13 cellular contexts compared by ENCODE assay signal in the genomic region with DNA sequence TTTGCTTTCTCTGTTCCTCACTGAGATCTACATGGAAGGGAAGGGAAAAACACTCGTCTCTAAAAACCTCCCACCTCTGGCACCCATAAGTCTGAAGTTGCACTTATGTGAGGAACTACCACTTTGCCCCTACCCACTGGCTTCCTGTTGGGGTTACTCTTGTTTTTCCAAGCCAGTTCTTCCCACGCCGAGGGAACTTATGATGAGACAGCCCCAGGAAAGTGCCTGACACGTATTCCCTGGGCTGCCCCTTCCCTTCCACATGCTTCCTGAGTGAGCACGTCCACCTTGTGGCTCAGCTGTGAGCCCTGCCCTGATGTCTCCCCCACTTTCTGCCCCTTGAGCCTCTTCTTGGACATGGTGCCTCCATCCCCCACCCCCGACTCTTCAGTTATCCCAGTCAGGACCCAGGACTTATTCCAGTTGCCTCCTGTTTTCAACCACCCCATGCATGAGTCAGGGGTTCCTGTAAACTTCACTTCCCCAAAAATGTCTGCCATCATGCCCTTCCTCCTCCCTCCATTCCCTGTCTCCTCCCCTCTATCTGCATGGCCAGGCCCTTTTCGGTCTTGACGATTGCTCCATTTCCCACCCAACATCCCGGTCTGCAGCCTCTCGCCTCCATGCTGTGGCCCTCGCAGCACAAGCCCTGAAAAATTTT. TPM values are rescaled to one million over a fixed set of nuclear protein-coding genes. Genes with fewer than 3 reads are reported as not detected.
A peak's percentile ranks its signal among the peaks of the same experiment; 100 is the strongest.
DNase-seq lines count a peak whose midpoint lies in the region; ATAC-seq, FAIRE-seq and TF ChIP-seq lines count a peak whose summit lies in the region.
"Had no signal": no experiment of that assay in that cellular context is flagged by ENCODE, and none has a peak within 500 bp of the region (broad histone marks: within the 10 kb centered on the region; RNA-seq: fewer than 3 reads in every experiment).

No MANE protein-coding gene starts in this region.

- H3K27ac Mint-ChIP-seq in activated T-helper 1 cell treated with anti-CD3 and anti-CD28 coated beads, Interleukin-12 subunit alpha, Interleukin-12 subunit beta, Interleukin-2, Interleukin-4 antibody, amounts not matched to agents 30 ng/mL and 10 ng/mL and 1 ng/mL, durations not matched to agents 14 hours and 24 hours and 36 hours: no peak overlapping the region

- H3K4me1 ChIP-seq in mammary epithelial cell (ENCODE audit: insufficient read depth, low read length) (no peaks in the 10 kb centered on the region), breast epithelium (no peaks in the 10 kb centered on the region), K562 (replicated peaks in 1 of 2; ENCODE audit: control insufficient read depth in 2 of 2, insufficient read depth in 2 of 2, low read length in 2 of 2) (peaks cover 17 to 19% of the 10 kb centered on the region in 2 experiments; a peak in 4 of 5 replicates), mucosa of descending colon (ENCODE audit: low read depth) (no peaks in the 10 kb centered on the region), upper lobe of right lung (peaks cover 7% of the 10 kb centered on the region)
- H3K4me1 ChIP-seq: ascending aorta, BE2C had no signal

- H3K9ac ChIP-seq in mammary epithelial cell (ENCODE audit: insufficient read depth, low read length): no peak overlapping the region
- no peak overlapping the region; a peak in 1 of 4 replicates for H3K9ac ChIP-seq in K562 (ENCODE audit: insufficient read depth in 1 of 2, low read depth in 2 of 2, low read length in 2 of 2)

- intact Hi-C loops in mammary epithelial cell (cut with micrococcal nuclease) (no loop called here), breast epithelium (cut with DNase I; ENCODE audit: low total_unique reads) (no loop called here), K562 (cut with micrococcal nuclease) (no loop called here), mucosa of descending colon (cut with DNase I, micrococcal nuclease) (no loop called here), upper lobe of right lung (cut with DNase I) (no loop called here)
- intact Hi-C loops in activated T-helper 1 cell treated with anti-CD3 and anti-CD28 coated beads, Interleukin-12 subunit alpha, Interleukin-12 subunit beta, Interleukin-2, Interleukin-4 antibody, amounts not matched to agents 30 ng/mL and 10 ng/mL and 1 ng/mL, durations not matched to agents 14 hours and 24 hours and 36 hours (cut with micrococcal nuclease): no loop called here

- H3K27me3 ChIP-seq in mammary epithelial cell (ENCODE audit: insufficient read depth, low read length): peaks cover 6% of the 10 kb centered on the region
- peaks cover 0 to 28% of the 10 kb centered on the region in 2 donors for H3K27me3 ChIP-seq in breast epithelium
- H3K27me3 ChIP-seq in K562 (ENCODE audit: control insufficient read depth in 2 of 2, insufficient read depth in 2 of 2, low read length in 2 of 2): peaks cover 11 to 31% of the 10 kb centered on the region in 2 experiments; a peak in 4 of 5 replicates
- H3K27me3 ChIP-seq in upper lobe of right lung: no peaks in the 10 kb centered on the region
- H3K27me3 ChIP-seq: ascending aorta had no signal

- H3K9me1 ChIP-seq in K562 (ENCODE audit: control insufficient read depth, insufficient read depth, low read length): no peaks in the 10 kb centered on the region

- H3K27me3 Mint-ChIP-seq in activated T-helper 1 cell treated with anti-CD3 and anti-CD28 coated beads, Interleukin-12 subunit alpha, Interleukin-12 subunit beta, Interleukin-2, Interleukin-4 antibody, amounts not matched to agents 30 ng/mL and 10 ng/mL and 1 ng/mL, durations not matched to agents 14 hours and 24 hours and 36 hours (ENCODE audit: insufficient read depth): peaks cover 3% of the 10 kb centered on the region

- H2AFZ ChIP-seq in mammary epithelial cell (ENCODE audit: low read depth, low read length): no peak overlapping the region
- H2AFZ ChIP-seq in K562 (ENCODE audit: low read depth, low read length): peak overlapping the region; percentile 89

- TF ChIP-seq EP300 in K562 (IDR thresholded peaks at IDR 0.05; ENCODE audit: low read length): no peak

- H3K79me2 ChIP-seq in mammary epithelial cell (ENCODE audit: insufficient read depth, low read length) (no peaks in the 10 kb centered on the region), K562 (ENCODE audit: control insufficient read depth, insufficient read depth, low read length) (no peaks in the 10 kb centered on the region)

- BruUV-seq in mammary epithelial cell (replicated peaks; lab: Mats Ljungman, UMichigan) (TSS peak; percentile 85), K562 (replicated peaks; lab: Mats Ljungman, UMichigan) (TSS peak; percentile 95)

- POLR2A ChIA-PET in K562 (lab: Yijun Ruan, JAX): interaction anchor here (0.6 to 1.3 kb wide), 3 partner anchors 11 to 410 kb away, joined by 3 read pairs; no protein-coding TSS in a partner anchor

- H3K9me3 Mint-ChIP-seq in activated T-helper 1 cell treated with anti-CD3 and anti-CD28 coated beads, Interleukin-12 subunit alpha, Interleukin-12 subunit beta, Interleukin-2, Interleukin-4 antibody, amounts not matched to agents 30 ng/mL and 10 ng/mL and 1 ng/mL, durations not matched to agents 14 hours and 24 hours and 36 hours: no peaks in the 10 kb centered on the region

- no peak overlapping the region for H3K27ac ChIP-seq in mammary epithelial cell (ENCODE audit: insufficient read depth, low read depth, low read length)
- H3K27ac ChIP-seq in breast epithelium: no peak overlapping the region
- H3K27ac ChIP-seq in K562 (ENCODE audit: extremely low read depth, low read depth, low read length): peak overlapping the region; percentile 34; the same call in 1 of the 3 replicates
- peak overlapping the region; percentile 65 for H3K27ac ChIP-seq in upper lobe of right lung

- no peak overlapping the region for H3K4me2 ChIP-seq in mammary epithelial cell (ENCODE audit: insufficient read depth, low read depth, low read length)
- peak overlapping the region; percentile 29 for H3K4me2 ChIP-seq in K562 (ENCODE audit: insufficient read depth, low read length)

- TF ChIP-seq CTCF in mammary epithelial cell (conservative IDR thresholded peaks at IDR 0.05 in 1 of 2, IDR thresholded peaks at IDR 0.05 in 1 of 2; ENCODE audit: extremely low read depth in 1 of 2, insufficient read depth in 1 of 2, low read depth in 1 of 2, low read length in 2 of 2) (no peak), breast epithelium (IDR thresholded peaks at IDR 0.05) (no peak), K562 (IDR thresholded peaks at IDR 0.05 in 2 of 3, conservative IDR thresholded peaks at IDR 0.05 in 1 of 3; ENCODE audit: insufficient read depth in 2 of 3, low read depth in 1 of 3, low read length in 3 of 3) (no peak), mucosa of descending colon (IDR thresholded peaks at IDR 0.05) (no peak), upper lobe of right lung (IDR thresholded peaks at IDR 0.05) (no peak)

- TF ChIP-seq POLR2A in breast epithelium (IDR thresholded peaks at IDR 0.05) (no peak), K562 (conservative IDR thresholded peaks at IDR 0.05) (peak; percentile 73)

- ATAC-seq in K562 (peak; percentile 49; the same call in 2 of the 3 replicates), mucosa of descending colon (peak; percentile 47), upper lobe of right lung (peak; percentile 74)

- no peak for FAIRE-seq in K562 (lab: Jason Lieb, UNC)
- FAIRE-seq: keratinocyte had no signal

- 86% methylated on average over 6 of the region's 11 CpGs for WGBS in mammary epithelial cell (ENCODE audit: low coverage, missing lambda C conversion rate)
- WGBS in K562 (ENCODE audit: insufficient coverage, low coverage, missing lambda C conversion rate): 10% methylated on average over 9 of the region's 11 CpGs

- no peak overlapping the region for H3K4me3 Mint-ChIP-seq in activated T-helper 1 cell treated with anti-CD3 and anti-CD28 coated beads, Interleukin-12 subunit alpha, Interleukin-12 subunit beta, Interleukin-2, Interleukin-4 antibody, amounts not matched to agents 30 ng/mL and 10 ng/mL and 1 ng/mL, durations not matched to agents 14 hours and 24 hours and 36 hours

- H3K36me3 ChIP-seq in mammary epithelial cell (ENCODE audit: insufficient read depth, low read length): no peaks in the 10 kb centered on the region
- H3K36me3 ChIP-seq in breast epithelium: no peaks in the 10 kb centered on the region
- H3K36me3 ChIP-seq in K562 (ENCODE audit: control insufficient read depth, insufficient read depth, low read length): no peaks in the 10 kb centered on the region
- no peaks in the 10 kb centered on the region for H3K36me3 ChIP-seq in mucosa of descending colon (ENCODE audit: low read depth)
- no peaks in the 10 kb centered on the region for H3K36me3 ChIP-seq in upper lobe of right lung
- H3K36me3 ChIP-seq: ascending aorta, BE2C, MG63 had no signal

- H3K9me3 ChIP-seq in mammary epithelial cell (replicated peaks; ENCODE audit: insufficient read depth, low read length) (no peaks in the 10 kb centered on the region), breast epithelium (no peaks in the 10 kb centered on the region), K562 (replicated peaks; ENCODE audit: control insufficient read depth, insufficient read depth, low read depth, low read length) (no peaks in the 10 kb centered on the region; the same call in 1 of the 2 replicates), mucosa of descending colon (no peaks in the 10 kb centered on the region), upper lobe of right lung (no peaks in the 10 kb centered on the region)
- H3K9me3 ChIP-seq: ascending aorta, BE2C had no signal

- DNase-seq in mammary epithelial cell: no peak
- no peak for DNase-seq in breast epithelium (ENCODE audit: low spot score in 2 of 2)
- DNase-seq in K562 (ENCODE audit: extremely low read depth in 1 of 4, low spot score in 3 of 4): peak in 1 of 4 experiments; percentile 28
- peak in 1 of 3 donors; percentile 35 for DNase-seq in mucosa of descending colon
- peak; percentile 67 for DNase-seq in upper lobe of right lung
- no peak for DNase-seq in HK-2 (ENCODE audit: unreplicated experiment)
- DNase-seq in activated T-helper 1 cell treated with anti-CD3 and anti-CD28 coated beads, Interleukin-12 subunit alpha, Interleukin-12 subunit beta, Interleukin-2, Interleukin-4 antibody, amounts not matched to agents 30 ng/mL and 10 ng/mL and 1 ng/mL, durations not matched to agents 14 hours and 24 hours and 36 hours (ENCODE audit: low spot score): no peak
- DNase-seq in cerebellar nuclear complex (lab: John Stamatoyannopoulos, UW): no peak
- DNase-seq: activated CD4-positive, CD25-positive, alpha-beta regulatory T cell; BE2C; MG63 had no signal

- CTCF ChIA-PET in mammary epithelial cell (lab: Charles Lee; ENCODE audit: low non-redundant PET): no interaction called here
- CTCF ChIA-PET in K562 (lab: Yijun Ruan, JAX; ENCODE audit: low intra/inter-chr PET ratio): no interaction called here

- TF ChIP-seq RAD21 in K562 (CRISPR knock-in tag; conservative IDR thresholded peaks at IDR 0.05 in 1 of 2, IDR thresholded peaks at IDR 0.05 in 1 of 2): no peak

- no peak overlapping the region for H3K4me3 ChIP-seq in mammary epithelial cell (replicated peaks in 1 of 3; ENCODE audit: insufficient read depth in 1 of 3, low read depth in 2 of 3, low read length in 3 of 3)
- no peak overlapping the region for H3K4me3 ChIP-seq in breast epithelium
- H3K4me3 ChIP-seq in K562: no peak overlapping the region
- no peak overlapping the region for H3K4me3 ChIP-seq in mucosa of descending colon
- H3K4me3 ChIP-seq in upper lobe of right lung: no peak overlapping the region
- H3K4me3 ChIP-seq: ascending aorta, MG63 had no signal

- H3K4me1 Mint-ChIP-seq in activated T-helper 1 cell treated with anti-CD3 and anti-CD28 coated beads, Interleukin-12 subunit alpha, Interleukin-12 subunit beta, Interleukin-2, Interleukin-4 antibody, amounts not matched to agents 30 ng/mL and 10 ng/mL and 1 ng/mL, durations not matched to agents 14 hours and 24 hours and 36 hours (ENCODE audit: low read depth): peaks cover 22% of the 10 kb centered on the region

- no peaks in the 10 kb centered on the region for H4K20me1 ChIP-seq in mammary epithelial cell (ENCODE audit: insufficient read depth, low read length)
- peaks cover 7% of the 10 kb centered on the region; the same call in 1 of the 2 replicates for H4K20me1 ChIP-seq in K562 (replicated peaks; ENCODE audit: control insufficient read depth, insufficient read depth, low read length)

- no peaks in the 10 kb centered on the region for H3K36me3 Mint-ChIP-seq in activated T-helper 1 cell treated with anti-CD3 and anti-CD28 coated beads, Interleukin-12 subunit alpha, Interleukin-12 subunit beta, Interleukin-2, Interleukin-4 antibody, amounts not matched to agents 30 ng/mL and 10 ng/mL and 1 ng/mL, durations not matched to agents 14 hours and 24 hours and 36 hours (ENCODE audit: low read depth)

- dilution Hi-C loops in mammary epithelial cell (cut with HindIII; ENCODE audit: low sequenced_read_pairs): no loop called here

- in situ Hi-C loops in mammary epithelial cell (cut with MboI; ENCODE audit: low sequenced_read_pairs in 2 of 2): no loop called here
- in situ Hi-C loops in K562 (cut with MboI): no loop called here

RNA-seq across cellular contexts. Expression of a gene that starts 5.1 kb away (rescaled TPM):
- not detected for total RNA-seq in mammary epithelial cell
- polyA plus RNA-seq in mammary epithelial cell: not detected
- not detected for polyA minus RNA-seq in mammary epithelial cell
- total RNA-seq in breast epithelium: 1 to 10 TPM in 2 of 3 donors, under 1 TPM in 1; 0.98 to 3.2 (median 1.8) TPM
- total RNA-seq in K562 (2011; cell fraction: chromatin; rRNA removed; ENCODE audit: low replicate concordance): not detected in 2 replicates
- total RNA-seq in K562 (2011; cell fraction: nucleolus; rRNA removed): not detected in 2 replicates
- total RNA-seq in K562 (2011; cell fraction: nucleoplasm; rRNA removed): not detected in 2 replicates
- total RNA-seq in K562 (2014; rRNA removed): not detected in 2 replicates
- not detected in 2 replicates for total RNA-seq in K562 (2014; rRNA removed; fragmentation: Illumina TruSeq; extraction: Trizol)
- total RNA-seq in K562 (2015; rRNA removed; fragmentation: Illumina TruSeq; extraction: Trizol): not detected in 2 replicates
- not detected in 2 replicates for total RNA-seq in K562 (2021)
- 0.10 TPM in 1 of 2 replicates, not detected in the other for polyA plus RNA-seq in K562 (2011; rRNA removed)
- 0.03 and 0.06 TPM in 2 replicates for polyA plus RNA-seq in K562 (2011; cell fraction: cytosol; rRNA removed)
- 0.92 TPM in 1 of 2 replicates, not detected in the other for polyA plus RNA-seq in K562 (2011; cell fraction: nucleus; rRNA removed)
- polyA plus RNA-seq in K562 (2012): 0.10 and 0.24 TPM in 2 replicates
- polyA plus RNA-seq in K562 (2014; fragmentation: Illumina TruSeq; extraction: Trizol): not detected in 2 replicates
- not detected for polyA plus RNA-seq in K562 (2014; fragmentation: Nextera tagmentation; extraction: Ambion mirVana)
- polyA plus RNA-seq in K562 (2014; rRNA removed): 0.12 TPM in 1 of 2 replicates, not detected in the other
- polyA minus RNA-seq in K562 (2011; rRNA and poly(A)+ RNA removed): not detected in 2 replicates
- polyA minus RNA-seq in K562 (2011; cell fraction: cytosol; rRNA and poly(A)+ RNA removed): not detected in 2 replicates
- polyA minus RNA-seq in K562 (2011; cell fraction: nucleus; rRNA and poly(A)+ RNA removed): not detected in 2 replicates
- total RNA-seq in mucosa of descending colon: 1 to 10 TPM; 1.2 to 2.5 (median 1.4) TPM
- 11.0 TPM for total RNA-seq in upper lobe of right lung
- total RNA-seq in activated T-helper 1 cell treated with anti-CD3 and anti-CD28 coated beads, Interleukin-12 subunit alpha, Interleukin-12 subunit beta, Interleukin-2, Interleukin-4 antibody, amounts not matched to agents 30 ng/mL and 10 ng/mL and 1 ng/mL, durations not matched to agents 14 hours and 24 hours and 36 hours: not detected in 2 replicates
- polyA plus RNA-seq: keratinocyte had no signal

RNA-seq across cellular contexts. Expression of a gene that starts 12.3 kb away (rescaled TPM):
- not detected for total RNA-seq in mammary epithelial cell
- polyA plus RNA-seq in mammary epithelial cell: not detected
- not detected for polyA minus RNA-seq in mammary epithelial cell
- 1 to 10 TPM; 3.4 to 7.0 (median 4.3) TPM for total RNA-seq in breast epithelium
- 0.35 TPM in 1 of 2 replicates, not detected in the other for total RNA-seq in K562 (2011; cell fraction: chromatin; rRNA removed; ENCODE audit: low replicate concordance)
- total RNA-seq in K562 (2011; cell fraction: nucleolus; rRNA removed): 0.26 and 0.67 TPM in 2 replicates
- total RNA-seq in K562 (2011; cell fraction: nucleoplasm; rRNA removed): not detected in 2 replicates
- 0.18 and 0.65 TPM in 2 replicates for total RNA-seq in K562 (2014; rRNA removed)
- total RNA-seq in K562 (2014; rRNA removed; fragmentation: Illumina TruSeq; extraction: Trizol): not detected in 2 replicates
- not detected in 2 replicates for total RNA-seq in K562 (2015; rRNA removed; fragmentation: Illumina TruSeq; extraction: Trizol)
- total RNA-seq in K562 (2021): 0.22 TPM in 1 of 2 replicates, not detected in the other
- 0.16 and 0.26 TPM in 2 replicates for polyA plus RNA-seq in K562 (2011; rRNA removed)
- 0.21 and 0.54 TPM in 2 replicates for polyA plus RNA-seq in K562 (2011; cell fraction: cytosol; rRNA removed)
- 0.31 and 0.78 TPM in 2 replicates for polyA plus RNA-seq in K562 (2011; cell fraction: nucleus; rRNA removed)
- polyA plus RNA-seq in K562 (2012): 0.20 and 0.53 TPM in 2 replicates
- 0.09 and 0.21 TPM in 2 replicates for polyA plus RNA-seq in K562 (2014; fragmentation: Illumina TruSeq; extraction: Trizol)
- polyA plus RNA-seq in K562 (2014; fragmentation: Nextera tagmentation; extraction: Ambion mirVana): not detected
- polyA plus RNA-seq in K562 (2014; rRNA removed): 0.18 and 0.34 TPM in 2 replicates
- 0.18 TPM in 1 of 2 replicates, not detected in the other for polyA minus RNA-seq in K562 (2011; rRNA and poly(A)+ RNA removed)
- polyA minus RNA-seq in K562 (2011; cell fraction: cytosol; rRNA and poly(A)+ RNA removed): not detected in 2 replicates
- 0.54 TPM in 1 of 2 replicates, not detected in the other for polyA minus RNA-seq in K562 (2011; cell fraction: nucleus; rRNA and poly(A)+ RNA removed)
- total RNA-seq in mucosa of descending colon: 1 to 10 TPM; 1.4 to 3.8 (median 3.2) TPM
- 14.5 TPM for total RNA-seq in upper lobe of right lung
- 0.29 and 0.42 TPM in 2 replicates for total RNA-seq in activated T-helper 1 cell treated with anti-CD3 and anti-CD28 coated beads, Interleukin-12 subunit alpha, Interleukin-12 subunit beta, Interleukin-2, Interleukin-4 antibody, amounts not matched to agents 30 ng/mL and 10 ng/mL and 1 ng/mL, durations not matched to agents 14 hours and 24 hours and 36 hours
- polyA plus RNA-seq: keratinocyte had no signal

RNA-seq across cellular contexts. Expression of a gene that starts 28.8 kb away (rescaled TPM):
- total RNA-seq in mammary epithelial cell (10 to 100 TPM in 1 of 2 donors, 1 to 10 TPM in 1; 5.5 to 10.2 TPM), breast epithelium (10 to 100 TPM in 1 of 3 donors, 1 to 10 TPM in 2; 5.6 to 10.1 (median 9.2) TPM), K562 (2014; rRNA removed) (17.7 and 21.1 TPM in 2 replicates), K562 (2014; rRNA removed; fragmentation: Illumina TruSeq; extraction: Trizol) (0.80 and 1.4 TPM in 2 replicates), K562 (2015; rRNA removed; fragmentation: Illumina TruSeq; extraction: Trizol) (2.4 and 2.6 TPM in 2 replicates), K562 (2021) (18.4 and 18.7 TPM in 2 replicates), mucosa of descending colon (1 to 10 TPM; 4.3 to 8.1 (median 4.8) TPM), upper lobe of right lung (8.5 TPM)
- polyA plus RNA-seq in mammary epithelial cell (4.3 TPM), K562 (2011; rRNA removed) (2.2 and 4.3 TPM in 2 replicates), K562 (2014; fragmentation: Illumina TruSeq; extraction: Trizol) (1.5 and 1.9 TPM in 2 replicates), K562 (2014; fragmentation: Nextera tagmentation; extraction: Ambion mirVana) (under 1 TPM in 1 of 2 experiments, not detected in 1; 0.03 TPM), K562 (2014; rRNA removed) (10.0 and 12.9 TPM in 2 replicates)
- 2.4 TPM for polyA minus RNA-seq in mammary epithelial cell
- total RNA-seq in K562 (2011; cell fraction: chromatin; rRNA removed; ENCODE audit: low replicate concordance): 3.4 and 11.0 TPM in 2 replicates
- 11.2 and 13.0 TPM in 2 replicates for total RNA-seq in K562 (2011; cell fraction: nucleolus; rRNA removed)
- 5.7 and 7.2 TPM in 2 replicates for total RNA-seq in K562 (2011; cell fraction: nucleoplasm; rRNA removed)
- polyA plus RNA-seq in K562 (2011; cell fraction: cytosol; rRNA removed): 4.4 and 19.0 TPM in 2 replicates
- 15.6 and 16.0 TPM in 2 replicates for polyA plus RNA-seq in K562 (2011; cell fraction: nucleus; rRNA removed)
- polyA plus RNA-seq in K562 (2012): 8.7 TPM in 2 replicates
- polyA minus RNA-seq in K562 (2011; rRNA and poly(A)+ RNA removed): 0.84 and 1.3 TPM in 2 replicates
- polyA minus RNA-seq in K562 (2011; cell fraction: cytosol; rRNA and poly(A)+ RNA removed): 4.7 and 4.8 TPM in 2 replicates
- 3.0 and 3.1 TPM in 2 replicates for polyA minus RNA-seq in K562 (2011; cell fraction: nucleus; rRNA and poly(A)+ RNA removed)
- 12.5 and 14.0 TPM in 2 replicates for total RNA-seq in activated T-helper 1 cell treated with anti-CD3 and anti-CD28 coated beads, Interleukin-12 subunit alpha, Interleukin-12 subunit beta, Interleukin-2, Interleukin-4 antibody, amounts not matched to agents 30 ng/mL and 10 ng/mL and 1 ng/mL, durations not matched to agents 14 hours and 24 hours and 36 hours

RNA-seq across cellular contexts. Expression of a gene that starts 54.3 kb away (rescaled TPM):
- total RNA-seq in mammary epithelial cell: under 1 TPM; 0.50 to 0.80 TPM
- 0.65 TPM for polyA plus RNA-seq in mammary epithelial cell
- polyA minus RNA-seq in mammary epithelial cell: not detected
- total RNA-seq in breast epithelium: under 1 TPM in 1 of 3 donors, not detected in 2; 0.98 TPM
- total RNA-seq in K562 (2011; cell fraction: chromatin; rRNA removed; ENCODE audit: low replicate concordance): 0.37 TPM in 1 of 2 replicates, not detected in the other
- total RNA-seq in K562 (2011; cell fraction: nucleolus; rRNA removed): 0.33 TPM in 1 of 2 replicates, not detected in the other
- total RNA-seq in K562 (2011; cell fraction: nucleoplasm; rRNA removed): not detected in 2 replicates
- not detected in 2 replicates for total RNA-seq in K562 (2014; rRNA removed)
- not detected in 2 replicates for total RNA-seq in K562 (2014; rRNA removed; fragmentation: Illumina TruSeq; extraction: Trizol)
- not detected in 2 replicates for total RNA-seq in K562 (2015; rRNA removed; fragmentation: Illumina TruSeq; extraction: Trizol)
- total RNA-seq in K562 (2021): not detected in 2 replicates
- polyA plus RNA-seq in K562 (2011; rRNA removed): 0.08 TPM in 1 of 2 replicates, not detected in the other
- polyA plus RNA-seq in K562 (2011; cell fraction: cytosol; rRNA removed): 0.12 TPM in 1 of 2 replicates, not detected in the other
- polyA plus RNA-seq in K562 (2011; cell fraction: nucleus; rRNA removed): 0.14 and 0.20 TPM in 2 replicates
- polyA plus RNA-seq in K562 (2012): 0.09 and 0.11 TPM in 2 replicates
- polyA plus RNA-seq in K562 (2014; fragmentation: Illumina TruSeq; extraction: Trizol): not detected in 2 replicates
- polyA plus RNA-seq in K562 (2014; fragmentation: Nextera tagmentation; extraction: Ambion mirVana): not detected
- polyA plus RNA-seq in K562 (2014; rRNA removed): not detected in 2 replicates
- polyA minus RNA-seq in K562 (2011; rRNA and poly(A)+ RNA removed): not detected in 2 replicates
- not detected in 2 replicates for polyA minus RNA-seq in K562 (2011; cell fraction: cytosol; rRNA and poly(A)+ RNA removed)
- not detected in 2 replicates for polyA minus RNA-seq in K562 (2011; cell fraction: nucleus; rRNA and poly(A)+ RNA removed)
- under 1 TPM in 1 of 3 donors, not detected in 2; 0.41 TPM for total RNA-seq in mucosa of descending colon
- total RNA-seq in upper lobe of right lung: not detected
- total RNA-seq in activated T-helper 1 cell treated with anti-CD3 and anti-CD28 coated beads, Interleukin-12 subunit alpha, Interleukin-12 subunit beta, Interleukin-2, Interleukin-4 antibody, amounts not matched to agents 30 ng/mL and 10 ng/mL and 1 ng/mL, durations not matched to agents 14 hours and 24 hours and 36 hours: 0.64 and 1.2 TPM in 2 replicates
- total RNA-seq: ascending aorta had no signal

Comparison
In these comparisons a context has a peak if more than half of its experiments do, and no peak if none do; other contexts are left out.
1. H3K27ac ChIP-seq: peak in K562 (single experiment) and upper lobe of right lung (single experiment); none in mammary epithelial cell (single experiment) and breast epithelium (0 of 2).
2. Peak in every context shown above with its lines, with median percentiles within 50 percentile points of each other: ATAC-seq.